Comparison of ENCODE assay signal across 27 cellular contexts in genomic region chr21:31329431-31330143, GRCh38.
"Had no signal": no experiment of that assay in that cellular context is flagged by ENCODE, and none has a peak within 500 bp of the region (broad histone marks: within the 10 kb centered on the region; RNA-seq: fewer than 3 reads in every experiment).

No MANE protein-coding gene starts in this region.

- H3K27me3 ChIP-seq: esophagus squamous epithelium, ovary, right lobe of liver, stomach, thyroid gland had no signal

- FAIRE-seq: small intestine had no signal

- H3K36me3 ChIP-seq: left ventricle myocardium inferior, lower lobe of right lung, ovary, right lobe of liver, stomach, thyroid gland had no signal

- H3K27ac Mint-ChIP-seq: immature natural killer cell; natural killer cell; stimulated activated naive B cell treated with anti-CD40 and anti-IgM and Interleukin-4, amounts not matched to agents 10 μg/mL and 1 μg/mL and 100 μg/mL, for 72 hours had no signal

- H3K27ac ChIP-seq: coronary artery, esophagus squamous epithelium, left ventricle myocardium inferior, lower lobe of right lung, ovary, right lobe of liver, stomach, thyroid gland had no signal

- H3K27me3 Mint-ChIP-seq: stimulated activated naive B cell treated with anti-CD40 and anti-IgM and Interleukin-4, amounts not matched to agents 10 μg/mL and 1 μg/mL and 100 μg/mL, for 72 hours had no signal

- H3K4me3 Mint-ChIP-seq: immature natural killer cell; stimulated activated naive B cell treated with anti-CD40 and anti-IgM and Interleukin-4, amounts not matched to agents 10 μg/mL and 1 μg/mL and 100 μg/mL, for 72 hours had no signal

- H3K4me3 ChIP-seq: coronary artery, esophagus squamous epithelium, left ventricle myocardium inferior, lower lobe of right lung, ovary, right lobe of liver, stomach, thyroid gland had no signal

- H3K4me1 ChIP-seq: left ventricle myocardium inferior, lower lobe of right lung, right lobe of liver, thyroid gland had no signal

- ATAC-seq: left colon; lower lobe of right lung; natural killer cell; stimulated activated naive B cell treated with anti-CD40 and anti-IgM and Interleukin-4, amounts not matched to agents 10 μg/mL and 1 μg/mL and 100 μg/mL, for 72 hours had no signal

- H3K9me3 Mint-ChIP-seq: natural killer cell had no signal

- H3K36me3 Mint-ChIP-seq: natural killer cell had no signal

- DNase-seq: dermis blood vessel endothelial cell; effector memory CD4-positive, alpha-beta T cell; erythroblast; esophagus squamous epithelium; foreskin melanocyte; glutamatergic neuron; hypothalamus; immature natural killer cell; islet precursor cell; kidney glomerular epithelial cell; left colon; left ventricle myocardium inferior; lower lobe of right lung; natural killer cell; occipital lobe; ovary; posterior cingulate gyrus; retina; right lobe of liver; small intestine; stimulated activated CD4-positive, alpha-beta T cell treated with anti-CD3 and anti-CD28 coated beads, Interleukin-15, amount 100 ng/mL, for 24 hours; stimulated activated CD4-positive, alpha-beta T cell treated with anti-CD3 and anti-CD28 coated beads, Interleukin-2, amount 100 ng/mL, for 48 hours; stimulated activated naive B cell treated with anti-CD40 and anti-IgM and Interleukin-4, amounts not matched to agents 10 μg/mL and 1 μg/mL and 100 μg/mL, for 72 hours; stomach; thyroid gland; trophoblast cell had no signal
